In genomic region chr12:52247622-52248540, GRCh38 we compare ENCODE assay signal across 13 cellular contexts. TPM values are rescaled to one million over a fixed set of nuclear protein-coding genes. Genes with fewer than 3 reads are reported as not detected.
DNase-seq lines count a peak whose midpoint lies in the region; TF ChIP-seq lines count a peak whose summit lies in the region.
"Had no signal": no experiment of that assay in that cellular context is flagged by ENCODE, and none has a peak within 500 bp of the region (broad histone marks: within the 10 kb centered on the region; RNA-seq: fewer than 3 reads in every experiment).

No MANE protein-coding gene starts in this region.

- peak overlapping the region; percentile 69; the same call in 1 of the 2 replicates for H3K9ac ChIP-seq in KMS-11
- H3K9ac ChIP-seq in skeletal muscle tissue (ENCODE audit: low read depth in 1 of 3, low read length in 3 of 3) = peak overlapping the region in 2 of 3 donors; percentile 14 to 74

- H3K9me3 ChIP-seq in esophagus muscularis mucosa (no peaks in the 10 kb centered on the region), skeletal muscle tissue (ENCODE audit: control insufficient read depth in 3 of 3, low read length in 3 of 3) (no peaks in the 10 kb centered on the region)

- H3K27ac ChIP-seq in KMS-11 = peak overlapping the region; percentile 73
- H3K27ac ChIP-seq in esophagus muscularis mucosa (replicated peaks in 1 of 4) = peak overlapping the region in 3 of 4 donors; percentile 52 to 62 (median 59)
- peak overlapping the region; percentile 56 for H3K27ac ChIP-seq in skeletal muscle tissue (ENCODE audit: low read depth, low read length)

- WGBS in esophagus muscularis mucosa = 93% methylated on average over 10 of the region's 10 CpGs

- no peak for TF ChIP-seq EP300 in esophagus muscularis mucosa (IDR thresholded peaks at IDR 0.05)

- H3K36me3 ChIP-seq in KMS-11 (ENCODE audit: insufficient read depth) = no peaks in the 10 kb centered on the region
- no peaks in the 10 kb centered on the region for H3K36me3 ChIP-seq in esophagus muscularis mucosa
- no peaks in the 10 kb centered on the region for H3K36me3 ChIP-seq in skeletal muscle tissue (ENCODE audit: control insufficient read depth in 3 of 3, insufficient read depth in 3 of 3, low read length in 3 of 3)

- H3K4me3 Mint-ChIP-seq in activated CD4-positive, alpha-beta T cell treated with anti-CD3 and anti-CD28 coated beads, Interleukin-2, amount 10 ng/mL, durations not matched to agents 7 days and 5 days = no peak overlapping the region

- CTCF ChIA-PET in activated CD4-positive, alpha-beta T cell treated with anti-CD3 and anti-CD28 coated beads, Interleukin-2, amount 10 ng/mL, durations not matched to agents 7 days and 5 days (lab: Charles Lee) = no interaction called here

- peak overlapping the region; percentile 98 for H3K4me2 ChIP-seq in KMS-11

- no peak for DNase-seq in activated CD4-positive, alpha-beta T cell treated with anti-CD3 and anti-CD28 coated beads, Interleukin-2, amount 10 ng/mL, durations not matched to agents 7 days and 5 days
- DNase-seq in activated CD4-positive, alpha-beta T cell treated with anti-CD3 and anti-CD28 coated beads, Interleukin-2, amount 50 U/mL, for 4 hours = no peak
- DNase-seq in esophagus muscularis mucosa (ENCODE audit: extremely low spot score) = no peak
- DNase-seq in GM19240 (ENCODE audit: insufficient read length, low spot score) = no peak
- DNase-seq in stimulated activated CD4-positive, alpha-beta T cell treated with anti-CD3 and anti-CD28 coated beads, Interleukin-2, amount 100 ng/mL, for 48 hours = no peak
- DNase-seq in GOT3 (lab: John Stamatoyannopoulos, UW) = no peak
- DNase-seq: activated CD4-positive, alpha-beta T cell treated with anti-CD3 and anti-CD28 coated beads, Interleukin-2, amount 50 U/mL, for 48 hours; AML-193; effector CD4-positive, alpha-beta T cell; NCI-H1436 treated with DMSO at 0.1 percent for 48 hours had no signal

- POLR2A ChIA-PET in activated CD4-positive, alpha-beta T cell treated with anti-CD3 and anti-CD28 coated beads, Interleukin-2, amount 10 ng/mL, durations not matched to agents 7 days and 5 days (lab: Charles Lee) = no interaction called here

- H3K27me3 Mint-ChIP-seq in activated CD4-positive, alpha-beta T cell treated with anti-CD3 and anti-CD28 coated beads, Interleukin-2, amount 10 ng/mL, durations not matched to agents 7 days and 5 days = peaks cover 9% of the 10 kb centered on the region

- no peak overlapping the region for H2AFZ ChIP-seq in KMS-11 (ENCODE audit: low read depth)

- H3K4me1 ChIP-seq in KMS-11 (ENCODE audit: low read depth, poor library complexity, severe bottlenecking) (peaks cover 72% of the 10 kb centered on the region), esophagus muscularis mucosa (peaks cover 28 to 64% (median 57%) of the 10 kb centered on the region in 4 donors), skeletal muscle tissue (ENCODE audit: control insufficient read depth in 3 of 3, insufficient read depth in 3 of 3, low read length in 3 of 3) (peaks cover 46 to 66% (median 64%) of the 10 kb centered on the region in 3 donors)

- H3K27ac Mint-ChIP-seq in activated CD4-positive, alpha-beta T cell treated with anti-CD3 and anti-CD28 coated beads, Interleukin-2, amount 10 ng/mL, durations not matched to agents 7 days and 5 days = peak overlapping the region; percentile 27

- no peaks in the 10 kb centered on the region; the same call in 1 of the 2 replicates for H3K79me2 ChIP-seq in KMS-11 (ENCODE audit: insufficient read depth, low read depth)

- intact Hi-C loops in esophagus muscularis mucosa (cut with DNase I) = no loop called here

- TF ChIP-seq POLR2A in esophagus muscularis mucosa (IDR thresholded peaks at IDR 0.05; ENCODE audit: low read depth) = peak; percentile 22

- H4K20me1 ChIP-seq in KMS-11 (ENCODE audit: insufficient read depth) = no peaks in the 10 kb centered on the region

- H3K4me1 Mint-ChIP-seq in activated CD4-positive, alpha-beta T cell treated with anti-CD3 and anti-CD28 coated beads, Interleukin-2, amount 10 ng/mL, durations not matched to agents 7 days and 5 days = peaks cover 75% of the 10 kb centered on the region

- TF ChIP-seq CTCF in KMS-11 (conservative IDR thresholded peaks at IDR 0.05; ENCODE audit: low read depth, low read length) = no peak
- no peak for TF ChIP-seq CTCF in esophagus muscularis mucosa (IDR thresholded peaks at IDR 0.05)

- H3K27me3 ChIP-seq in KMS-11 (ENCODE audit: insufficient read depth, low read depth) (no peaks in the 10 kb centered on the region), esophagus muscularis mucosa (peaks cover 0 to 30% (median 0%) of the 10 kb centered on the region in 4 donors), skeletal muscle tissue (ENCODE audit: control insufficient read depth in 3 of 3, insufficient read depth in 3 of 3, low read length in 3 of 3) (peaks cover 0 to 7% (median 0%) of the 10 kb centered on the region in 3 donors)

- peaks cover 19% of the 10 kb centered on the region for H3K36me3 Mint-ChIP-seq in activated CD4-positive, alpha-beta T cell treated with anti-CD3 and anti-CD28 coated beads, Interleukin-2, amount 10 ng/mL, durations not matched to agents 7 days and 5 days (ENCODE audit: low read depth)

- H3K4me3 ChIP-seq in KMS-11 (IDR thresholded peaks at IDR 0.05; ENCODE audit: insufficient read depth, low read depth, low read length) = no peak overlapping the region
- H3K4me3 ChIP-seq in esophagus muscularis mucosa = no peak overlapping the region
- H3K4me3 ChIP-seq in skeletal muscle tissue (ENCODE audit: low read length in 3 of 3) = no peak overlapping the region

- H3K9me3 Mint-ChIP-seq in activated CD4-positive, alpha-beta T cell treated with anti-CD3 and anti-CD28 coated beads, Interleukin-2, amount 10 ng/mL, durations not matched to agents 7 days and 5 days = peaks cover 6% of the 10 kb centered on the region

RNA-seq across cellular contexts. Expression of gene KRT7, which starts 14.8 kb away (rescaled TPM):
- total RNA-seq in activated CD4-positive, alpha-beta T cell treated with anti-CD3 and anti-CD28 coated beads, Interleukin-2, amount 10 ng/mL, durations not matched to agents 7 days and 5 days = 1 to 10 TPM; 2.2 to 2.5 TPM
- total RNA-seq in esophagus muscularis mucosa (1 to 10 TPM in 3 of 4 donors, under 1 TPM in 1; 0.83 to 8.4 (median 4.5) TPM), skeletal muscle tissue (not detected)
- total RNA-seq: frontal cortex had no signal

RNA-seq across cellular contexts. Expression of gene KRT86, which starts 26.6 kb away (rescaled TPM):
- not detected for total RNA-seq in activated CD4-positive, alpha-beta T cell treated with anti-CD3 and anti-CD28 coated beads, Interleukin-2, amount 10 ng/mL, durations not matched to agents 7 days and 5 days
- total RNA-seq in esophagus muscularis mucosa = under 1 TPM in 2 of 4 donors, not detected in 2; 0.29 to 0.33 TPM
- total RNA-seq in skeletal muscle tissue = 0.52 TPM

RNA-seq across cellular contexts. Expression of gene KRT81, which starts 43.5 kb away (rescaled TPM):
- not detected for total RNA-seq in activated CD4-positive, alpha-beta T cell treated with anti-CD3 and anti-CD28 coated beads, Interleukin-2, amount 10 ng/mL, durations not matched to agents 7 days and 5 days
- under 1 TPM in 2 of 4 donors, not detected in 2; 0.19 to 0.42 TPM for total RNA-seq in esophagus muscularis mucosa
- total RNA-seq in skeletal muscle tissue = not detected
- total RNA-seq: frontal cortex had no signal

RNA-seq across cellular contexts. Expression of gene KRT80, which starts 56.1 kb away (rescaled TPM):
- not detected for total RNA-seq in activated CD4-positive, alpha-beta T cell treated with anti-CD3 and anti-CD28 coated beads, Interleukin-2, amount 10 ng/mL, durations not matched to agents 7 days and 5 days
- under 1 TPM in 1 of 4 donors, not detected in 3; 0.11 TPM for total RNA-seq in esophagus muscularis mucosa
- 0.52 TPM for total RNA-seq in skeletal muscle tissue
- total RNA-seq: frontal cortex had no signal
